24 cellular contexts compared by ENCODE assay signal in genomic region chr4:173513651-173514050, GRCh38. TPM values are rescaled to one million over a fixed set of nuclear protein-coding genes. Genes with fewer than 3 reads are reported as not detected.
DNase-seq lines count a peak whose midpoint lies in the region; ATAC-seq, FAIRE-seq and TF ChIP-seq lines count a peak whose summit lies in the region.
"Had no signal": no experiment of that assay in that cellular context is flagged by ENCODE, and none has a peak within 500 bp of the region (broad histone marks: within the 10 kb centered on the region; RNA-seq: fewer than 3 reads in every experiment).

No MANE protein-coding gene starts in this region.

- H3F3A ChIP-seq in GM23338 (replicated peaks; ENCODE audit: low read depth): peaks cover 37% of the 10 kb centered on the region

- H3K79me2 ChIP-seq in GM23338 (replicated peaks; ENCODE audit: insufficient read depth): no peaks in the 10 kb centered on the region

- peaks cover 61% of the 10 kb centered on the region for H3K4me1 ChIP-seq in GM23338 (ENCODE audit: insufficient read depth)
- H3K4me1 ChIP-seq in adipocyte (ENCODE audit: control insufficient read depth, insufficient read depth, low read length): peaks cover 17% of the 10 kb centered on the region
- H3K4me1 ChIP-seq: HAP-1 had no signal

- TF ChIP-seq CTCF in GM23338 (conservative IDR thresholded peaks at IDR 0.05; ENCODE audit: low read depth in 2 of 2): no peak
- no peak for TF ChIP-seq CTCF in foreskin fibroblast (IDR thresholded peaks at IDR 0.05; ENCODE audit: low read depth, low read length)

- H2AFZ ChIP-seq in GM23338: no peak overlapping the region

- H3K36me3 Mint-ChIP-seq in GM23338 (ENCODE audit: low read depth): no peaks in the 10 kb centered on the region
- H3K36me3 Mint-ChIP-seq: CD4-positive, CD25-positive, alpha-beta regulatory T cell had no signal

- H3K27ac ChIP-seq in GM23338 (ENCODE audit: low read depth): no peak overlapping the region
- H3K27ac ChIP-seq: BLaER1 had no signal

- DNase-seq in GM23338 (ENCODE audit: low spot score) (no peak), adipocyte (ENCODE audit: low read depth) (peak; percentile 54), foreskin fibroblast (peak; percentile 42 to 65), frontal cortex (ENCODE audit: low spot score in 2 of 2) (no peak), SW 1271 (lab: John Stamatoyannopoulos, UW) (no peak), NCI-H2081 (lab: John Stamatoyannopoulos, UW) (no peak)
- DNase-seq: CD4-positive, CD25-positive, alpha-beta regulatory T cell; DMS153; DND-41; GOT3; HFFc6; KBM-7; MV-4-11; NCI-H1105; NCI-H1436 treated with DMSO at 0.1 percent for 48 hours; NCI-H187 treated with DMSO at 0.1 percent for 48 hours; NCI-H2107; NCI-H524; NCI-H748 treated with DMSO at 0.1 percent for 48 hours had no signal

- H3K4me1 Mint-ChIP-seq in GM23338: peaks cover 35% of the 10 kb centered on the region

- peaks cover 3% of the 10 kb centered on the region; the same call in 1 of the 3 replicates for H3K9me3 Mint-ChIP-seq in GM23338
- H3K9me3 Mint-ChIP-seq: HFFc6 had no signal

- H3K9ac ChIP-seq in adipocyte (ENCODE audit: low read length): no peak overlapping the region
- H3K9ac ChIP-seq: BLaER1 had no signal

- ATAC-seq in GM23338 (no peak), GM18870 (IDR thresholded peaks at IDR 0.05; ENCODE audit: unreplicated experiment) (no peak)

- FAIRE-seq in frontal cortex (lab: Jason Lieb, UNC): no peak
- FAIRE-seq: RCC 7860 had no signal

- H4K20me1 ChIP-seq in GM23338 (replicated peaks; ENCODE audit: insufficient read depth): peaks cover 48% of the 10 kb centered on the region
- H4K20me1 ChIP-seq: BLaER1 had no signal

- no peak overlapping the region; the same call in 1 of the 2 replicates for H3K4me2 ChIP-seq in GM23338
- H3K4me2 ChIP-seq: BLaER1 had no signal

- H3K36me3 ChIP-seq in GM23338 (ENCODE audit: insufficient read depth) (no peaks in the 10 kb centered on the region), adipocyte (ENCODE audit: control insufficient read depth, insufficient read depth, low read length, severe bottlenecking) (no peaks in the 10 kb centered on the region)
- H3K36me3 ChIP-seq: BLaER1, HAP-1 had no signal

- H3K4me3 Mint-ChIP-seq in GM23338: no peak overlapping the region
- H3K4me3 Mint-ChIP-seq: CD4-positive, CD25-positive, alpha-beta regulatory T cell; HFFc6 had no signal

- peaks cover 100% of the 10 kb centered on the region for H3K27me3 Mint-ChIP-seq in GM23338 (ENCODE audit: insufficient read depth, low read depth, poor library complexity)

- H3K27ac Mint-ChIP-seq in GM23338: no peak overlapping the region
- H3K27ac Mint-ChIP-seq: CD4-positive, CD25-positive, alpha-beta regulatory T cell; HFFc6 had no signal

- no peaks in the 10 kb centered on the region for H3K9me2 ChIP-seq in GM23338 (ENCODE audit: insufficient read depth)

- H3K4me3 ChIP-seq in GM23338: no peak overlapping the region
- no peak overlapping the region for H3K4me3 ChIP-seq in adipocyte (ENCODE audit: low read length)
- H3K4me3 ChIP-seq in foreskin fibroblast (ENCODE audit: low read depth in 1 of 2, low read length in 2 of 2): no peak overlapping the region
- H3K4me3 ChIP-seq: BLaER1, HAP-1 had no signal

- no peaks in the 10 kb centered on the region for H3K9me3 ChIP-seq in adipocyte (ENCODE audit: control insufficient read depth, low read length)
- H3K9me3 ChIP-seq: HAP-1 had no signal

- H3K27me3 ChIP-seq in GM23338 (ENCODE audit: insufficient read depth) (peaks cover 100% of the 10 kb centered on the region), adipocyte (replicated peaks; ENCODE audit: control insufficient read depth, insufficient read depth, low read length) (no peaks in the 10 kb centered on the region)

TF ChIP-seq in GM23338, 12 proteins besides CTCF, POLR2A, EP300 and RAD21:
- TF ChIP-seq EZH2 (IDR thresholded peaks at IDR 0.05; ENCODE audit: low read depth, unreplicated experiment) (peak; percentile 42), REST (IDR thresholded peaks at IDR 0.05; ENCODE audit: unreplicated experiment) (no peak), ZNF114 (CRISPR knock-in tag; IDR thresholded peaks at IDR 0.05) (no peak), ETS1 (IDR thresholded peaks at IDR 0.05) (no peak), ZNF331 (CRISPR knock-in tag; IDR thresholded peaks at IDR 0.05; ENCODE audit: low read depth) (no peak)

RNA-seq across cellular contexts. Expression of gene HAND2, which starts 16.4 kb away (rescaled TPM):
- not detected in 2 replicates for total RNA-seq in GM23338 (2014; rRNA removed; shearing (Covaris generic))
- polyA plus RNA-seq in GM23338 (2016; fragmentation: Nextera tagmentation; extraction: Ambion mirVana): 0.15 TPM in 1 of 2 replicates, not detected in the other
- total RNA-seq in frontal cortex: not detected
- total RNA-seq: CD4-positive, CD25-positive, alpha-beta regulatory T cell; MCF 10A had no signal
- polyA plus RNA-seq: CD4-positive, CD25-positive, alpha-beta regulatory T cell had no signal

Comparison
In these comparisons a context has a peak if more than half of its experiments do, and no peak if none do; other contexts are left out.
1. DNase-seq: peak in adipocyte (single experiment) and foreskin fibroblast (2 of 2); none in GM23338 (single experiment), frontal cortex (0 of 2), SW 1271 (0 of 2) and NCI-H2081 (0 of 2).